1 cellular context compared by ENCODE assay signal in the genomic region with DNA sequence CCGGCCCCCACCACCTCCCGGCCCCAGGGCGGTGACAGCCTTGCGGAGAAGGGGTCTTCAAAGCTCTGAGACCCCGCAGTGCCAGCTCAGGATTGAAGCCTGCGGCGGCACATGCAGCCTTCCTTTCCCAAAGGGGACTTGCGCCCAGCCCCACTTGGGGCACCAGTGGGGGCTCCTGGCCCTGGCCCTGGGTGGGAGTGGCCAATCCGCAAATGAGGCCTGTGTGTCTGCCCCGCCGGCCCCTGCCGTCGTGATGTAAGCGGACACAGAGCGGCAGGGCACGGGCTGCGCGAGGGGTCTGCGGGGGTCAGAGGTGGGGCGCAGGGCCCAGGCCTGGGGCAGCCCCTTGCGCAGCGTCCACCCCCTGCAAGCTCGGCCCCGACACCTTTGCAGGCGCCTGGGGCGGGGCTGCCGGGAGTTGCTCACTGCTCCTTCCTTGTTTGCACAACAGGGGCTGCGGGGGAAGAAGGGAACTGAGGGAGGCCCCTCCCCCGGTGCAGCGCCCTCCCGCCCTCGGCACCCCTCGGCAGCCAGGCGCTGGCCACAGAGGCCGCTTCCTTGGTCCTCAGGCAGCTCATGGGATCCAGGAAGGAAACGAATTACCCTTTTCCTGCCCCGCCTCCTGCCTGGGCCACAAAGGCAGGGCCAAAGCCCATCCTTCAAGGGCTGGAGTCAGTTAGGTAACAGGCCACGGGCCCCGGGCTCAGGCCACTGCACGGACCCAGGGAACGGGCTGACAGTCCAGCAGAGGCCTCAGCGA.
TF ChIP-seq lines count a peak whose summit lies in the region.

No MANE protein-coding gene starts in this region.

TF ChIP-seq in HepG2, 621 proteins besides CTCF, POLR2A, EP300 and RAD21 (continued from another document and continues in another):
- TF ChIP-seq, protein P1, sequence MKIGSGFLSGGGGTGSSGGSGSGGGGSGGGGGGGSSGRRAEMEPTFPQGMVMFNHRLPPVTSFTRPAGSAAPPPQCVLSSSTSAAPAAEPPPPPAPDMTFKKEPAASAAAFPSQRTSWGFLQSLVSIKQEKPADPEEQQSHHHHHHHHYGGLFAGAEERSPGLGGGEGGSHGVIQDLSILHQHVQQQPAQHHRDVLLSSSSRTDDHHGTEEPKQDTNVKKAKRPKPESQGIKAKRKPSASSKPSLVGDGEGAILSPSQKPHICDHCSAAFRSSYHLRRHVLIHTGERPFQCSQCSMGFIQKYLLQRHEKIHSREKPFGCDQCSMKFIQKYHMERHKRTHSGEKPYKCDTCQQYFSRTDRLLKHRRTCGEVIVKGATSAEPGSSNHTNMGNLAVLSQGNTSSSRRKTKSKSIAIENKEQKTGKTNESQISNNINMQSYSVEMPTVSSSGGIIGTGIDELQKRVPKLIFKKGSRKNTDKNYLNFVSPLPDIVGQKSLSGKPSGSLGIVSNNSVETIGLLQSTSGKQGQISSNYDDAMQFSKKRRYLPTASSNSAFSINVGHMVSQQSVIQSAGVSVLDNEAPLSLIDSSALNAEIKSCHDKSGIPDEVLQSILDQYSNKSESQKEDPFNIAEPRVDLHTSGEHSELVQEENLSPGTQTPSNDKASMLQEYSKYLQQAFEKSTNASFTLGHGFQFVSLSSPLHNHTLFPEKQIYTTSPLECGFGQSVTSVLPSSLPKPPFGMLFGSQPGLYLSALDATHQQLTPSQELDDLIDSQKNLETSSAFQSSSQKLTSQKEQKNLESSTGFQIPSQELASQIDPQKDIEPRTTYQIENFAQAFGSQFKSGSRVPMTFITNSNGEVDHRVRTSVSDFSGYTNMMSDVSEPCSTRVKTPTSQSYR (CRISPR knock-in tag; IDR thresholded peaks at IDR 0.05; ENCODE audit: borderline replicate concordance), result peak; percentile 70
- TF ChIP-seq SNAPC2 (CRISPR knock-in tag; IDR thresholded peaks at IDR 0.05), result peak; percentile 93
- TF ChIP-seq, protein P2, sequence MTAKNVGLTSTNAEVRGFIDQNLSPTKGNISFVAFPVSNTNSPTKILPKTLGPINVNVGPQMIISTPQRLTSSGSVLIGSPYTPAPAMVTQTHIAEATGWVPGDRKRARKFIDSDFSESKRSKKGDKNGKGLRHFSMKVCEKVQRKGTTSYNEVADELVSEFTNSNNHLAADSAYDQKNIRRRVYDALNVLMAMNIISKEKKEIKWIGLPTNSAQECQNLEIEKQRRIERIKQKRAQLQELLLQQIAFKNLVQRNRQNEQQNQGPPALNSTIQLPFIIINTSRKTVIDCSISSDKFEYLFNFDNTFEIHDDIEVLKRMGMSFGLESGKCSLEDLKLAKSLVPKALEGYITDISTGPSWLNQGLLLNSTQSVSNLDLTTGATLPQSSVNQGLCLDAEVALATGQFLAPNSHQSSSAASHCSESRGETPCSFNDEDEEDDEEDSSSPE (CRISPR knock-in tag; IDR thresholded peaks at IDR 0.05), result peak; percentile 67
- peak; percentile 77 for TF ChIP-seq RFXAP (CRISPR knock-in tag; IDR thresholded peaks at IDR 0.05; ENCODE audit: borderline replicate concordance)
- peak; percentile 96 for TF ChIP-seq SAP130 (CRISPR knock-in tag; IDR thresholded peaks at IDR 0.05; ENCODE audit: low read depth)
- peak; percentile 67 for TF ChIP-seq PHF8 (CRISPR knock-in tag; IDR thresholded peaks at IDR 0.05)
- TF ChIP-seq ZNF598 (CRISPR knock-in tag; IDR thresholded peaks at IDR 0.05; ENCODE audit: borderline replicate concordance), result peak; percentile 42; the same call in 1 of the 2 replicates
- peak; percentile 44 for TF ChIP-seq SKI (IDR thresholded peaks at IDR 0.05; ENCODE audit: partially characterized antibody)
- TF ChIP-seq, protein P3, sequence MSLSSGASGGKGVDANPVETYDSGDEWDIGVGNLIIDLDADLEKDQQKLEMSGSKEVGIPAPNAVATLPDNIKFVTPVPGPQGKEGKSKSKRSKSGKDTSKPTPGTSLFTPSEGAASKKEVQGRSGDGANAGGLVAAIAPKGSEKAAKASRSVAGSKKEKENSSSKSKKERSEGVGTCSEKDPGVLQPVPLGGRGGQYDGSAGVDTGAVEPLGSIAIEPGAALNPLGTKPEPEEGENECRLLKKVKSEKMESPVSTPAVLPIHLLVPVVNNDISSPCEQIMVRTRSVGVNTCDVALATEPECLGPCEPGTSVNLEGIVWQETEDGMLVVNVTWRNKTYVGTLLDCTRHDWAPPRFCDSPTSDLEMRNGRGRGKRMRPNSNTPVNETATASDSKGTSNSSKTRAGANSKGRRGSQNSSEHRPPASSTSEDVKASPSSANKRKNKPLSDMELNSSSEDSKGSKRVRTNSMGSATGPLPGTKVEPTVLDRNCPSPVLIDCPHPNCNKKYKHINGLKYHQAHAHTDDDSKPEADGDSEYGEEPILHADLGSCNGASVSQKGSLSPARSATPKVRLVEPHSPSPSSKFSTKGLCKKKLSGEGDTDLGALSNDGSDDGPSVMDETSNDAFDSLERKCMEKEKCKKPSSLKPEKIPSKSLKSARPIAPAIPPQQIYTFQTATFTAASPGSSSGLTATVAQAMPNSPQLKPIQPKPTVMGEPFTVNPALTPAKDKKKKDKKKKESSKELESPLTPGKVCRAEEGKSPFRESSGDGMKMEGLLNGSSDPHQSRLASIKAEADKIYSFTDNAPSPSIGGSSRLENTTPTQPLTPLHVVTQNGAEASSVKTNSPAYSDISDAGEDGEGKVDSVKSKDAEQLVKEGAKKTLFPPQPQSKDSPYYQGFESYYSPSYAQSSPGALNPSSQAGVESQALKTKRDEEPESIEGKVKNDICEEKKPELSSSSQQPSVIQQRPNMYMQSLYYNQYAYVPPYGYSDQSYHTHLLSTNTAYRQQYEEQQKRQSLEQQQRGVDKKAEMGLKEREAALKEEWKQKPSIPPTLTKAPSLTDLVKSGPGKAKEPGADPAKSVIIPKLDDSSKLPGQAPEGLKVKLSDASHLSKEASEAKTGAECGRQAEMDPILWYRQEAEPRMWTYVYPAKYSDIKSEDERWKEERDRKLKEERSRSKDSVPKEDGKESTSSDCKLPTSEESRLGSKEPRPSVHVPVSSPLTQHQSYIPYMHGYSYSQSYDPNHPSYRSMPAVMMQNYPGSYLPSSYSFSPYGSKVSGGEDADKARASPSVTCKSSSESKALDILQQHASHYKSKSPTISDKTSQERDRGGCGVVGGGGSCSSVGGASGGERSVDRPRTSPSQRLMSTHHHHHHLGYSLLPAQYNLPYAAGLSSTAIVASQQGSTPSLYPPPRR (CRISPR knock-in tag; IDR thresholded peaks at IDR 0.05; ENCODE audit: borderline replicate concordance), result peak; percentile 89
- TF ChIP-seq GTF2F1 (IDR thresholded peaks at IDR 0.05; ENCODE audit: low read length), result no peak
- 0 out of 2 replicates have a peak, but pooled peaks have one; percentile 70 for TF ChIP-seq ZNF572 (CRISPR knock-in tag; IDR thresholded peaks at IDR 0.05)
- TF ChIP-seq NONO (IDR thresholded peaks at IDR 0.05), result no peak
- TF ChIP-seq NONO (CRISPR knock-in tag; conservative IDR thresholded peaks at IDR 0.05), result peak; percentile 94
- peak; percentile 50; the same call in 1 of the 2 replicates for TF ChIP-seq ZMYM3 (CRISPR knock-in tag; IDR thresholded peaks at IDR 0.05)
- TF ChIP-seq MIXL1 (CRISPR knock-in tag; IDR thresholded peaks at IDR 0.05), result no peak; the same call in none of the 2 replicates
- TF ChIP-seq, protein P4, sequence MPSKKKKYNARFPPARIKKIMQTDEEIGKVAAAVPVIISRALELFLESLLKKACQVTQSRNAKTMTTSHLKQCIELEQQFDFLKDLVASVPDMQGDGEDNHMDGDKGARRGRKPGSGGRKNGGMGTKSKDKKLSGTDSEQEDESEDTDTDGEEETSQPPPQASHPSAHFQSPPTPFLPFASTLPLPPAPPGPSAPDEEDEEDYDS (CRISPR knock-in tag; IDR thresholded peaks at IDR 0.05), result peak; percentile 76
- no peak for TF ChIP-seq ZNF878 (CRISPR knock-in tag; IDR thresholded peaks at IDR 0.05)
- TF ChIP-seq, protein P5, sequence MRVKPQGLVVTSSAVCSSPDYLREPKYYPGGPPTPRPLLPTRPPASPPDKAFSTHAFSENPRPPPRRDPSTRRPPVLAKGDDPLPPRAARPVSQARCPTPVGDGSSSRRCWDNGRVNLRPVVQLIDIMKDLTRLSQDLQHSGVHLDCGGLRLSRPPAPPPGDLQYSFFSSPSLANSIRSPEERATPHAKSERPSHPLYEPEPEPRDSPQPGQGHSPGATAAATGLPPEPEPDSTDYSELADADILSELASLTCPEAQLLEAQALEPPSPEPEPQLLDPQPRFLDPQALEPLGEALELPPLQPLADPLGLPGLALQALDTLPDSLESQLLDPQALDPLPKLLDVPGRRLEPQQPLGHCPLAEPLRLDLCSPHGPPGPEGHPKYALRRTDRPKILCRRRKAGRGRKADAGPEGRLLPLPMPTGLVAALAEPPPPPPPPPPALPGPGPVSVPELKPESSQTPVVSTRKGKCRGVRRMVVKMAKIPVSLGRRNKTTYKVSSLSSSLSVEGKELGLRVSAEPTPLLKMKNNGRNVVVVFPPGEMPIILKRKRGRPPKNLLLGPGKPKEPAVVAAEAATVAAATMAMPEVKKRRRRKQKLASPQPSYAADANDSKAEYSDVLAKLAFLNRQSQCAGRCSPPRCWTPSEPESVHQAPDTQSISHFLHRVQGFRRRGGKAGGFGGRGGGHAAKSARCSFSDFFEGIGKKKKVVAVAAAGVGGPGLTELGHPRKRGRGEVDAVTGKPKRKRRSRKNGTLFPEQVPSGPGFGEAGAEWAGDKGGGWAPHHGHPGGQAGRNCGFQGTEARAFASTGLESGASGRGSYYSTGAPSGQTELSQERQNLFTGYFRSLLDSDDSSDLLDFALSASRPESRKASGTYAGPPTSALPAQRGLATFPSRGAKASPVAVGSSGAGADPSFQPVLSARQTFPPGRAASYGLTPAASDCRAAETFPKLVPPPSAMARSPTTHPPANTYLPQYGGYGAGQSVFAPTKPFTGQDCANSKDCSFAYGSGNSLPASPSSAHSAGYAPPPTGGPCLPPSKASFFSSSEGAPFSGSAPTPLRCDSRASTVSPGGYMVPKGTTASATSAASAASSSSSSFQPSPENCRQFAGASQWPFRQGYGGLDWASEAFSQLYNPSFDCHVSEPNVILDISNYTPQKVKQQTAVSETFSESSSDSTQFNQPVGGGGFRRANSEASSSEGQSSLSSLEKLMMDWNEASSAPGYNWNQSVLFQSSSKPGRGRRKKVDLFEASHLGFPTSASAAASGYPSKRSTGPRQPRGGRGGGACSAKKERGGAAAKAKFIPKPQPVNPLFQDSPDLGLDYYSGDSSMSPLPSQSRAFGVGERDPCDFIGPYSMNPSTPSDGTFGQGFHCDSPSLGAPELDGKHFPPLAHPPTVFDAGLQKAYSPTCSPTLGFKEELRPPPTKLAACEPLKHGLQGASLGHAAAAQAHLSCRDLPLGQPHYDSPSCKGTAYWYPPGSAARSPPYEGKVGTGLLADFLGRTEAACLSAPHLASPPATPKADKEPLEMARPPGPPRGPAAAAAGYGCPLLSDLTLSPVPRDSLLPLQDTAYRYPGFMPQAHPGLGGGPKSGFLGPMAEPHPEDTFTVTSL (CRISPR knock-in tag; IDR thresholded peaks at IDR 0.05; ENCODE audit: borderline replicate concordance), result peak; percentile 48
- peak; percentile 70; the same call in 1 of the 2 replicates for TF ChIP-seq MYC (CRISPR knock-in tag; IDR thresholded peaks at IDR 0.05; ENCODE audit: borderline replicate concordance)
- TF ChIP-seq SP5 (CRISPR knock-in tag; IDR thresholded peaks at IDR 0.05; ENCODE audit: borderline replicate concordance, low read depth), result peak; percentile 98
- TF ChIP-seq, protein P6, sequence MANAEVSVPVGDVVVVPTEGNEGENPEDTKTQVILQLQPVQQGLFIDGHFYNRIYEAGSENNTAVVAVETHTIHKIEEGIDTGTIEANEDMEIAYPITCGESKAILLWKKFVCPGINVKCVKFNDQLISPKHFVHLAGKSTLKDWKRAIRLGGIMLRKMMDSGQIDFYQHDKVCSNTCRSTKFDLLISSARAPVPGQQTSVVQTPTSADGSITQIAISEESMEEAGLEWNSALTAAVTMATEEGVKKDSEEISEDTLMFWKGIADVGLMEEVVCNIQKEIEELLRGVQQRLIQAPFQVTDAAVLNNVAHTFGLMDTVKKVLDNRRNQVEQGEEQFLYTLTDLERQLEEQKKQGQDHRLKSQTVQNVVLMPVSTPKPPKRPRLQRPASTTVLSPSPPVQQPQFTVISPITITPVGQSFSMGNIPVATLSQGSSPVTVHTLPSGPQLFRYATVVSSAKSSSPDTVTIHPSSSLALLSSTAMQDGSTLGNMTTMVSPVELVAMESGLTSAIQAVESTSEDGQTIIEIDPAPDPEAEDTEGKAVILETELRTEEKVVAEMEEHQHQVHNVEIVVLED (CRISPR knock-in tag; IDR thresholded peaks at IDR 0.05; ENCODE audit: borderline replicate concordance), result peak; percentile 78
- TF ChIP-seq, protein P7, sequence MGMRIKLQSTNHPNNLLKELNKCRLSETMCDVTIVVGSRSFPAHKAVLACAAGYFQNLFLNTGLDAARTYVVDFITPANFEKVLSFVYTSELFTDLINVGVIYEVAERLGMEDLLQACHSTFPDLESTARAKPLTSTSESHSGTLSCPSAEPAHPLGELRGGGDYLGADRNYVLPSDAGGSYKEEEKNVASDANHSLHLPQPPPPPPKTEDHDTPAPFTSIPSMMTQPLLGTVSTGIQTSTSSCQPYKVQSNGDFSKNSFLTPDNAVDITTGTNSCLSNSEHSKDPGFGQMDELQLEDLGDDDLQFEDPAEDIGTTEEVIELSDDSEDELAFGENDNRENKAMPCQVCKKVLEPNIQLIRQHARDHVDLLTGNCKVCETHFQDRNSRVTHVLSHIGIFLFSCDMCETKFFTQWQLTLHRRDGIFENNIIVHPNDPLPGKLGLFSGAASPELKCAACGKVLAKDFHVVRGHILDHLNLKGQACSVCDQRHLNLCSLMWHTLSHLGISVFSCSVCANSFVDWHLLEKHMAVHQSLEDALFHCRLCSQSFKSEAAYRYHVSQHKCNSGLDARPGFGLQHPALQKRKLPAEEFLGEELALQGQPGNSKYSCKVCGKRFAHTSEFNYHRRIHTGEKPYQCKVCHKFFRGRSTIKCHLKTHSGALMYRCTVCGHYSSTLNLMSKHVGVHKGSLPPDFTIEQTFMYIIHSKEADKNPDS (CRISPR knock-in tag; IDR thresholded peaks at IDR 0.05), result 0 out of 2 replicates have a peak, but pooled peaks have one; percentile 42
- TF ChIP-seq, protein P8, sequence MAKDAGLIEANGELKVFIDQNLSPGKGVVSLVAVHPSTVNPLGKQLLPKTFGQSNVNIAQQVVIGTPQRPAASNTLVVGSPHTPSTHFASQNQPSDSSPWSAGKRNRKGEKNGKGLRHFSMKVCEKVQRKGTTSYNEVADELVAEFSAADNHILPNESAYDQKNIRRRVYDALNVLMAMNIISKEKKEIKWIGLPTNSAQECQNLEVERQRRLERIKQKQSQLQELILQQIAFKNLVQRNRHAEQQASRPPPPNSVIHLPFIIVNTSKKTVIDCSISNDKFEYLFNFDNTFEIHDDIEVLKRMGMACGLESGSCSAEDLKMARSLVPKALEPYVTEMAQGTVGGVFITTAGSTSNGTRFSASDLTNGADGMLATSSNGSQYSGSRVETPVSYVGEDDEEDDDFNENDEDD (CRISPR knock-in tag; IDR thresholded peaks at IDR 0.05; ENCODE audit: borderline replicate concordance), result peak; percentile 70
- TF ChIP-seq, protein P9, sequence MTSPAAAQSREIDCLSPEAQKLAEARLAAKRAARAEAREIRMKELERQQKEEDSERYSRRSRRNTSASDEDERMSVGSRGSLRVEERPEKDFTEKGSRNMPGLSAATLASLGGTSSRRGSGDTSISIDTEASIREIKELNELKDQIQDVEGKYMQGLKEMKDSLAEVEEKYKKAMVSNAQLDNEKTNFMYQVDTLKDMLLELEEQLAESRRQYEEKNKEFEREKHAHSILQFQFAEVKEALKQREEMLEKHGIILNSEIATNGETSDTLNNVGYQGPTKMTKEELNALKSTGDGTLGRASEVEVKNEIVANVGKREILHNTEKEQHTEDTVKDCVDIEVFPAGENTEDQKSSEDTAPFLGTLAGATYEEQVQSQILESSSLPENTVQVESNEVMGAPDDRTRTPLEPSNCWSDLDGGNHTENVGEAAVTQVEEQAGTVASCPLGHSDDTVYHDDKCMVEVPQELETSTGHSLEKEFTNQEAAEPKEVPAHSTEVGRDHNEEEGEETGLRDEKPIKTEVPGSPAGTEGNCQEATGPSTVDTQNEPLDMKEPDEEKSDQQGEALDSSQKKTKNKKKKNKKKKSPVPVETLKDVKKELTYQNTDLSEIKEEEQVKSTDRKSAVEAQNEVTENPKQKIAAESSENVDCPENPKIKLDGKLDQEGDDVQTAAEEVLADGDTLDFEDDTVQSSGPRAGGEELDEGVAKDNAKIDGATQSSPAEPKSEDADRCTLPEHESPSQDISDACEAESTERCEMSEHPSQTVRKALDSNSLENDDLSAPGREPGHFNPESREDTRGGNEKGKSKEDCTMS (CRISPR knock-in tag; conservative IDR thresholded peaks at IDR 0.05), result no peak
- peak; percentile 73; the same call in 1 of the 2 replicates for TF ChIP-seq MXD4 (CRISPR knock-in tag; IDR thresholded peaks at IDR 0.05)
